23 cellular contexts compared by ENCODE assay signal in genomic region chr11:97428247-97428646, GRCh38.
DNase-seq lines count a peak whose midpoint lies in the region; ATAC-seq, FAIRE-seq and TF ChIP-seq lines count a peak whose summit lies in the region.
"Had no signal": no experiment of that assay in that cellular context is flagged by ENCODE, and none has a peak within 500 bp of the region (broad histone marks: within the 10 kb centered on the region; RNA-seq: fewer than 3 reads in every experiment).

No MANE protein-coding gene starts in this region.

- in situ Hi-C loops in HepG2 (cut with HindIII; ENCODE audit: extremely low pct_ligation_motif_present, low pct_unique_long_range_greater_than_20kb): no loop called here

- no TSS peak for BruUV-seq in HepG2 (replicated peaks; lab: Mats Ljungman, UMichigan)

- no peaks in the 10 kb centered on the region for H3K36me3 Mint-ChIP-seq in nephron progenitor cell (ENCODE audit: low read depth)
- H3K36me3 Mint-ChIP-seq: CD8-positive, alpha-beta T cell had no signal

- no peak overlapping the region for H2AFZ ChIP-seq in HepG2 (ENCODE audit: low read length)

- H3K27ac Mint-ChIP-seq in nephron progenitor cell: peak overlapping the region; percentile 86
- H3K27ac Mint-ChIP-seq: B cell; CD4-positive, alpha-beta T cell; CD8-positive, alpha-beta T cell had no signal

- intact Hi-C loops in Right ventricle myocardium superior (cut with DNase I): no loop called here
- intact Hi-C loops in left ventricle myocardium inferior (cut with micrococcal nuclease): no loop called here
- intact Hi-C loops in right cardiac atrium (cut with DNase I): no loop called here
- intact Hi-C loops in HepG2 (cut with micrococcal nuclease; ENCODE audit: unreplicated experiment): no loop called here

- H3K27me3 Mint-ChIP-seq in nephron progenitor cell (ENCODE audit: low read depth, poor library complexity): no peaks in the 10 kb centered on the region
- H3K27me3 Mint-ChIP-seq: B cell; CD4-positive, alpha-beta T cell had no signal

- no peak overlapping the region for H3K4me3 Mint-ChIP-seq in nephron progenitor cell
- H3K4me3 Mint-ChIP-seq: B cell; CD4-positive, alpha-beta T cell; CD8-positive, alpha-beta T cell had no signal

- no peaks in the 10 kb centered on the region for H3K9me3 Mint-ChIP-seq in nephron progenitor cell

- no peaks in the 10 kb centered on the region for H3K36me3 ChIP-seq in left ventricle myocardium inferior
- H3K36me3 ChIP-seq in right atrium auricular region: no peaks in the 10 kb centered on the region
- no peaks in the 10 kb centered on the region for H3K36me3 ChIP-seq in HepG2 (replicated peaks in 1 of 2; ENCODE audit: control insufficient read depth in 1 of 2, insufficient read depth in 2 of 2, low read length in 2 of 2)
- H3K36me3 ChIP-seq: BLaER1 treated with 17β-estradiol and CSF1 and Interleukin-3, amounts not matched to agents 10 nM and 100 nM had no signal

- TF ChIP-seq POLR2A in HepG2 (IDR thresholded peaks at IDR 0.05; ENCODE audit: insufficient read depth in 1 of 2, low read depth in 2 of 2, low read length in 2 of 2): no peak

- DNase-seq in Right ventricle myocardium superior (no peak), left ventricle myocardium inferior (no peak), right cardiac atrium (no peak), right atrium auricular region (ENCODE audit: low spot score) (no peak), left kidney (ENCODE audit: low read depth, low spot score) (peak; percentile 82), nephron progenitor cell (no peak), NCI-H82 treated with DMSO at 0.1 percent for 48 hours (lab: John Stamatoyannopoulos, UW; ENCODE audit: unreplicated experiment) (no peak), HepG2 (ENCODE audit: low spot score) (no peak)
- DNase-seq: AML-193; Caco-2; Calu3; CD4-positive, alpha-beta T cell; CD8-positive, alpha-beta T cell; DMS79 treated with DMSO at 0.1 percent for 48 hours; GF-D8 had no signal

- POLR2A ChIA-PET in HepG2 (lab: Yijun Ruan, JAX): no interaction called here

- no peak for FAIRE-seq in HepG2 (lab: Jason Lieb, UNC)
- FAIRE-seq: A549, G401.6, GM12891, GM19239 had no signal

- ATAC-seq in Right ventricle myocardium superior (ENCODE audit: poor library complexity): peak; percentile 27
- peak; percentile 26 to 52 for ATAC-seq in right cardiac atrium
- no peak for ATAC-seq in HepG2
- ATAC-seq: A549; CD8-positive, alpha-beta T cell had no signal

- CTCF ChIA-PET in HepG2 (lab: Yijun Ruan, JAX; ENCODE audit: low intra/inter-chr PET ratio, low total read pairs): no interaction called here

- peaks cover 42% of the 10 kb centered on the region for H3K4me1 Mint-ChIP-seq in nephron progenitor cell
- H3K4me1 Mint-ChIP-seq: B cell had no signal

- H3K27ac ChIP-seq in left ventricle myocardium inferior (replicated peaks): no peak overlapping the region
- peak overlapping the region; percentile 13 for H3K27ac ChIP-seq in right cardiac atrium (ENCODE audit: low read length)
- no peak overlapping the region for H3K27ac ChIP-seq in right atrium auricular region
- no peak overlapping the region for H3K27ac ChIP-seq in HepG2 (ENCODE audit: extremely low read length, insufficient read depth, low read length)
- H3K27ac ChIP-seq: 22Rv1; A549; BLaER1 treated with 17β-estradiol and CSF1 and Interleukin-3, amounts not matched to agents 10 nM and 100 nM; C4-2B had no signal

- 64% methylated on average over 1 of the region's 1 CpG for WGBS in right cardiac atrium
- WGBS in HepG2 (ENCODE audit: low lambda C conversion rate): 0% methylated on average over 1 of the region's 1 CpG

- no peaks in the 10 kb centered on the region for H3K79me2 ChIP-seq in HepG2 (ENCODE audit: insufficient read depth, low read length)

- no peak overlapping the region for H3K9ac ChIP-seq in HepG2 (ENCODE audit: insufficient read depth, low read depth, low read length)
- H3K9ac ChIP-seq: BLaER1 treated with 17β-estradiol and CSF1 and Interleukin-3, amounts not matched to agents 10 nM and 100 nM had no signal

- H4K20me1 ChIP-seq in HepG2 (ENCODE audit: insufficient read depth, low read length): no peaks in the 10 kb centered on the region
- H4K20me1 ChIP-seq: BLaER1 treated with 17β-estradiol and CSF1 and Interleukin-3, amounts not matched to agents 10 nM and 100 nM had no signal

- H3K4me3 ChIP-seq in left ventricle myocardium inferior (no peak overlapping the region), right cardiac atrium (ENCODE audit: low read length) (no peak overlapping the region), right atrium auricular region (no peak overlapping the region), HepG2 (replicated peaks in 1 of 3; ENCODE audit: insufficient read depth in 1 of 3, low read depth in 2 of 3, low read length in 3 of 3) (no peak overlapping the region)
- H3K4me3 ChIP-seq: A549; BLaER1 treated with 17β-estradiol and CSF1 and Interleukin-3, amounts not matched to agents 10 nM and 100 nM had no signal

- no peak for TF ChIP-seq RAD21 in HepG2 (CRISPR knock-in tag; IDR thresholded peaks at IDR 0.05)

- H3K27me3 ChIP-seq in left ventricle myocardium inferior (ENCODE audit: low read depth): no peaks in the 10 kb centered on the region
- H3K27me3 ChIP-seq in right cardiac atrium (ENCODE audit: control insufficient read depth, insufficient read depth): no peaks in the 10 kb centered on the region
- H3K27me3 ChIP-seq in right atrium auricular region: peaks cover 0 to 2% of the 10 kb centered on the region in 2 donors
- no peaks in the 10 kb centered on the region; a peak in 1 of 5 replicates for H3K27me3 ChIP-seq in HepG2 (ENCODE audit: control insufficient read depth in 1 of 2, insufficient read depth in 2 of 2, low read length in 2 of 2)
- H3K27me3 ChIP-seq: BLaER1 treated with 17β-estradiol and CSF1 and Interleukin-3, amounts not matched to agents 10 nM and 100 nM had no signal

- H3K4me2 ChIP-seq in HepG2 (ENCODE audit: low read depth, low read length): no peak overlapping the region
- H3K4me2 ChIP-seq: A549; BLaER1 treated with 17β-estradiol and CSF1 and Interleukin-3, amounts not matched to agents 10 nM and 100 nM had no signal

- H3K4me1 ChIP-seq in left ventricle myocardium inferior (peaks cover 4% of the 10 kb centered on the region), right cardiac atrium (ENCODE audit: control insufficient read depth, insufficient read depth, low read length) (no peaks in the 10 kb centered on the region), right atrium auricular region (no peaks in the 10 kb centered on the region), HepG2 (ENCODE audit: insufficient read depth, low read length) (no peaks in the 10 kb centered on the region)
- H3K4me1 ChIP-seq: A549; BLaER1 treated with 17β-estradiol and CSF1 and Interleukin-3, amounts not matched to agents 10 nM and 100 nM; Caco-2 had no signal

- H3K9me3 ChIP-seq in left ventricle myocardium inferior (replicated peaks): no peaks in the 10 kb centered on the region
- H3K9me3 ChIP-seq in right cardiac atrium (ENCODE audit: control insufficient read depth, low read length): no peaks in the 10 kb centered on the region
- no peaks in the 10 kb centered on the region for H3K9me3 ChIP-seq in right atrium auricular region
- no peaks in the 10 kb centered on the region for H3K9me3 ChIP-seq in HepG2 (ENCODE audit: low read length)
- H3K9me3 ChIP-seq: A549; BLaER1 treated with 17β-estradiol and CSF1 and Interleukin-3, amounts not matched to agents 10 nM and 100 nM; Caco-2 had no signal

- TF ChIP-seq CTCF in left ventricle myocardium inferior (IDR thresholded peaks at IDR 0.05; ENCODE audit: borderline replicate concordance): no peak
- TF ChIP-seq CTCF in right atrium auricular region (IDR thresholded peaks at IDR 0.05): no peak
- no peak for TF ChIP-seq CTCF in nephron progenitor cell (IDR thresholded peaks at IDR 0.05)
- TF ChIP-seq CTCF in HepG2 (CRISPR knock-in tag; IDR thresholded peaks at IDR 0.05): no peak

- TF ChIP-seq EP300 in HepG2 (IDR thresholded peaks at IDR 0.05; ENCODE audit: low read depth in 2 of 2, low read length in 2 of 2): no peak
- no peak for TF ChIP-seq EP300 in HepG2 (CRISPR knock-in tag; IDR thresholded peaks at IDR 0.05; ENCODE audit: borderline replicate concordance)

TF ChIP-seq in HepG2, 621 proteins besides CTCF, POLR2A, EP300 and RAD21 (continues in another document):
- no peak for TF ChIP-seq ZNF382 (CRISPR knock-in tag; IDR thresholded peaks at IDR 0.05; ENCODE audit: borderline replicate concordance)
- no peak for TF ChIP-seq GRHL1 (CRISPR knock-in tag; conservative IDR thresholded peaks at IDR 0.05)
- no peak for TF ChIP-seq PRDM4 (CRISPR knock-in tag; IDR thresholded peaks at IDR 0.05; ENCODE audit: borderline replicate concordance)
- no peak for TF ChIP-seq ZNF772 (CRISPR knock-in tag; IDR thresholded peaks at IDR 0.05)
- TF ChIP-seq GABPB1 (CRISPR knock-in tag; IDR thresholded peaks at IDR 0.05): no peak
- TF ChIP-seq MAF1 (CRISPR knock-in tag; IDR thresholded peaks at IDR 0.05; ENCODE audit: borderline replicate concordance): no peak
